ENCODE assay signal across 14 cellular contexts in the genomic region with DNA sequence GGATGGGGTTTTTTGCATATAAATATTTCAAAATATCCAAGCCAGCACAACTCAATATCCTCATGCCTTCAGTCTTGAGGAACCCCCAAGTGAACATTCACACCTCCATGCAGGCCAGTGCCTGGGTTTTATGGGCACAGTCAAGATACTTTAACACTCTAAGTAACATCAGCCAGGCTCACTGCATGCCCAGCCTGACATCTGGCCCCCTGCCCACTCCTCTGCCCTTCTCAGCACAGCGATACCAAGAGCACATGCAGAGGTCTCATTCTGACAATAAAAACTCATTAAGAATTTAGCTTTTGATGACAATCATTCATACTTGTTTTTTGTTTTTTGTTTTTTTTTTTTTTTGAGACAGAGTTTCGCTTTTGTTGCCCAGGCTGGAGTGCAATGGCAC.
DNase-seq lines count a peak whose midpoint lies in the region; ATAC-seq and TF ChIP-seq lines count a peak whose summit lies in the region.
"Had no signal": no experiment of that assay in that cellular context is flagged by ENCODE, and none has a peak within 500 bp of the region (broad histone marks: within the 10 kb centered on the region; RNA-seq: fewer than 3 reads in every experiment).

No MANE protein-coding gene starts in this region.

- H3K4me3 ChIP-seq in SK-N-SH (ENCODE audit: low read depth in 2 of 2, low read length in 1 of 2) = no peak overlapping the region
- H3K4me3 ChIP-seq in heart right ventricle = no peak overlapping the region
- H3K4me3 ChIP-seq in sigmoid colon = no peak overlapping the region
- no peak overlapping the region for H3K4me3 ChIP-seq in testis
- H3K4me3 ChIP-seq: BLaER1 treated with 17β-estradiol and CSF1 and Interleukin-3, amounts not matched to agents 10 nM and 100 nM; GM23338 had no signal

- intact Hi-C loops in heart right ventricle (cut with DNase I) = no loop called here
- intact Hi-C loops in sigmoid colon (cut with DNase I) = no loop called here
- intact Hi-C loops in testis (cut with DNase I; ENCODE audit: low total_unique reads) = no loop called here

- ATAC-seq in SK-N-SH treated with all-trans-retinoic acid at 6 μM for 48 hours = no peak
- ATAC-seq in heart right ventricle = peak in 5 of 8 donors; percentile 46 to 72 (median 60)
- ATAC-seq: GM23338 had no signal

- TF ChIP-seq EP300 in SK-N-SH (IDR thresholded peaks at IDR 0.05; ENCODE audit: borderline replicate concordance in 1 of 2, low read depth in 1 of 2, low read length in 1 of 2) (peak in 1 of 2 experiments; percentile 29; a peak in 1 of 4 replicates), sigmoid colon (IDR thresholded peaks at IDR 0.05) (no peak)

- TF ChIP-seq POLR2A in sigmoid colon (IDR thresholded peaks at IDR 0.05) (no peak), testis (IDR thresholded peaks at IDR 0.05) (no peak)

- H3K9me2 ChIP-seq in SK-N-SH = no peaks in the 10 kb centered on the region

- TF ChIP-seq CTCF in SK-N-SH (IDR thresholded peaks at IDR 0.05) (no peak), heart right ventricle (IDR thresholded peaks at IDR 0.05) (no peak), sigmoid colon (IDR thresholded peaks at IDR 0.05) (no peak), testis (IDR thresholded peaks at IDR 0.05) (no peak)

- H4K20me1 ChIP-seq in SK-N-SH (ENCODE audit: insufficient read depth) = no peaks in the 10 kb centered on the region
- H4K20me1 ChIP-seq: BLaER1 treated with 17β-estradiol and CSF1 and Interleukin-3, amounts not matched to agents 10 nM and 100 nM had no signal

- CTCF ChIA-PET in SK-N-SH (lab: Yijun Ruan, JAX) = interaction anchor here (1.1 kb wide), 1 partner anchor 61 kb away, joined by 3 read pairs; no protein-coding TSS in a partner anchor

- DNase-seq in SK-N-SH = peak; percentile 39
- peak; percentile 21 for DNase-seq in NCI-H69 (lab: John Stamatoyannopoulos, UW)
- DNase-seq in heart right ventricle = peak; percentile 36 to 70
- peak; percentile 79 for DNase-seq in sigmoid colon
- no peak for DNase-seq in testis
- no peak for DNase-seq in DMS153 treated with DMSO at 0.1 percent for 48 hours (lab: John Stamatoyannopoulos, UW; ENCODE audit: unreplicated experiment)
- DNase-seq: ACHN; CD4-positive, CD25-positive, alpha-beta regulatory T cell; DMS79 treated with DMSO at 0.1 percent for 48 hours; EL; H7 had no signal

- no peak for TF ChIP-seq RAD21 in SK-N-SH (IDR thresholded peaks at IDR 0.05; ENCODE audit: low read length)

- H3K27me3 ChIP-seq in SK-N-SH (ENCODE audit: insufficient read depth) (no peaks in the 10 kb centered on the region), heart right ventricle (no peaks in the 10 kb centered on the region), sigmoid colon (no peaks in the 10 kb centered on the region), testis (no peaks in the 10 kb centered on the region)
- H3K27me3 ChIP-seq: BLaER1 treated with 17β-estradiol and CSF1 and Interleukin-3, amounts not matched to agents 10 nM and 100 nM had no signal

- H3K79me2 ChIP-seq in SK-N-SH (ENCODE audit: insufficient read depth) = no peaks in the 10 kb centered on the region

- no peak overlapping the region for H2AFZ ChIP-seq in SK-N-SH (ENCODE audit: low read depth)
- H2AFZ ChIP-seq: GM23338 had no signal

- POLR2A ChIA-PET in SK-N-SH (lab: Yijun Ruan, JAX) = no interaction called here

- H3K9me3 ChIP-seq in SK-N-SH (no peaks in the 10 kb centered on the region), heart right ventricle (no peaks in the 10 kb centered on the region), sigmoid colon (no peaks in the 10 kb centered on the region), testis (no peaks in the 10 kb centered on the region)
- H3K9me3 ChIP-seq: BLaER1 treated with 17β-estradiol and CSF1 and Interleukin-3, amounts not matched to agents 10 nM and 100 nM had no signal

- H3F3A ChIP-seq in SK-N-SH (replicated peaks; ENCODE audit: insufficient read depth) = peaks cover 6% of the 10 kb centered on the region

- H3K9ac ChIP-seq in SK-N-SH = no peak overlapping the region
- H3K9ac ChIP-seq: BLaER1 treated with 17β-estradiol and CSF1 and Interleukin-3, amounts not matched to agents 10 nM and 100 nM had no signal

- 94% methylated on average over 2 of the region's 2 CpGs for WGBS in SK-N-SH (ENCODE audit: low lambda C conversion rate)
- 76 to 77% methylated on average over 2 of the region's 2 CpGs for WGBS in heart right ventricle, 2 donors
- 94 to 98% methylated on average over 2 of the region's 2 CpGs for WGBS in sigmoid colon, 2 donors
- WGBS in testis, 2 donors = 95% methylated on average over 2 of the region's 2 CpGs

- H3K27ac ChIP-seq in SK-N-SH (ENCODE audit: low read depth in 2 of 2, low read length in 1 of 2) (no peak overlapping the region), heart right ventricle (peak overlapping the region in 3 of 10 donors; percentile 36 to 45 (median 39)), sigmoid colon (no peak overlapping the region), testis (no peak overlapping the region)
- H3K27ac ChIP-seq: BLaER1 treated with 17β-estradiol and CSF1 and Interleukin-3, amounts not matched to agents 10 nM and 100 nM had no signal

- H3K4me1 ChIP-seq in SK-N-SH (ENCODE audit: control insufficient read depth in 1 of 2, insufficient read depth in 2 of 2, low read depth in 1 of 2, low read length in 1 of 2) (peaks cover 12 to 23% of the 10 kb centered on the region in 2 experiments; a peak in 2 of 4 replicates), heart right ventricle (peaks cover 0 to 29% (median 13%) of the 10 kb centered on the region in 9 donors), sigmoid colon (peaks cover 0 to 44% (median 33%) of the 10 kb centered on the region in 4 donors), testis (no peaks in the 10 kb centered on the region)

- no peak overlapping the region for H3K4me2 ChIP-seq in SK-N-SH
- H3K4me2 ChIP-seq: BLaER1 treated with 17β-estradiol and CSF1 and Interleukin-3, amounts not matched to agents 10 nM and 100 nM; GM23338 had no signal

- H3K36me3 ChIP-seq in SK-N-SH (replicated peaks in 1 of 2; ENCODE audit: control insufficient read depth in 1 of 2, insufficient read depth in 2 of 2, low read length in 1 of 2) (no peaks in the 10 kb centered on the region), heart right ventricle (no peaks in the 10 kb centered on the region), sigmoid colon (no peaks in the 10 kb centered on the region), testis (ENCODE audit: low read depth, missing control alignments) (no peaks in the 10 kb centered on the region)

TF ChIP-seq in SK-N-SH, 30 proteins besides CTCF, POLR2A, EP300 and RAD21:
- TF ChIP-seq POLR2AphosphoS5 (IDR thresholded peaks at IDR 0.05; ENCODE audit: low read depth, low read length) (no peak), GATA2 (CRISPR knock-in tag; IDR thresholded peaks at IDR 0.05) (peak; percentile 45; the same call in 1 of the 2 replicates)

TF ChIP-seq in SK-N-SH treated with all-trans-retinoic acid at 6 μM for 48 hours, 23 proteins besides CTCF, POLR2A, EP300 and RAD21 (continues in another document):
- TF ChIP-seq TSHZ2 (CRISPR knock-in tag; IDR thresholded peaks at IDR 0.05) = no peak
- no peak for TF ChIP-seq TOX (CRISPR knock-in tag; IDR thresholded peaks at IDR 0.05; ENCODE audit: borderline replicate concordance)
- no peak for TF ChIP-seq RARB (CRISPR knock-in tag; IDR thresholded peaks at IDR 0.05)
- no peak for TF ChIP-seq CSDC2 (CRISPR knock-in tag; IDR thresholded peaks at IDR 0.05)
- no peak for TF ChIP-seq OSR1 (CRISPR knock-in tag; IDR thresholded peaks at IDR 0.05)
- TF ChIP-seq PPARA (CRISPR knock-in tag; IDR thresholded peaks at IDR 0.05; ENCODE audit: borderline replicate concordance) = no peak
- no peak for TF ChIP-seq ZFP30 (CRISPR knock-in tag; IDR thresholded peaks at IDR 0.05)
- TF ChIP-seq CREB5 (CRISPR knock-in tag; IDR thresholded peaks at IDR 0.05; ENCODE audit: low read depth) = no peak
- no peak for TF ChIP-seq ZC3H10 (CRISPR knock-in tag; IDR thresholded peaks at IDR 0.05)
- no peak for TF ChIP-seq ZNF8 (CRISPR knock-in tag; IDR thresholded peaks at IDR 0.05)
- no peak for TF ChIP-seq ISL1 (CRISPR knock-in tag; IDR thresholded peaks at IDR 0.05)
- no peak for TF ChIP-seq ESRRG (CRISPR knock-in tag; IDR thresholded peaks at IDR 0.05)

Comparison
In these comparisons a context has a peak if more than half of its experiments do, and no peak if none do; other contexts are left out.
1. DNase-seq: peak in SK-N-SH (single experiment), NCI-H69 (single experiment), heart right ventricle (2 of 2) and sigmoid colon (single experiment); none in testis (single experiment) and DMS153 treated with DMSO at 0.1 percent for 48 hours (single experiment).